Comparison of ENCODE assay signal across 9 cellular contexts in the genomic region with DNA sequence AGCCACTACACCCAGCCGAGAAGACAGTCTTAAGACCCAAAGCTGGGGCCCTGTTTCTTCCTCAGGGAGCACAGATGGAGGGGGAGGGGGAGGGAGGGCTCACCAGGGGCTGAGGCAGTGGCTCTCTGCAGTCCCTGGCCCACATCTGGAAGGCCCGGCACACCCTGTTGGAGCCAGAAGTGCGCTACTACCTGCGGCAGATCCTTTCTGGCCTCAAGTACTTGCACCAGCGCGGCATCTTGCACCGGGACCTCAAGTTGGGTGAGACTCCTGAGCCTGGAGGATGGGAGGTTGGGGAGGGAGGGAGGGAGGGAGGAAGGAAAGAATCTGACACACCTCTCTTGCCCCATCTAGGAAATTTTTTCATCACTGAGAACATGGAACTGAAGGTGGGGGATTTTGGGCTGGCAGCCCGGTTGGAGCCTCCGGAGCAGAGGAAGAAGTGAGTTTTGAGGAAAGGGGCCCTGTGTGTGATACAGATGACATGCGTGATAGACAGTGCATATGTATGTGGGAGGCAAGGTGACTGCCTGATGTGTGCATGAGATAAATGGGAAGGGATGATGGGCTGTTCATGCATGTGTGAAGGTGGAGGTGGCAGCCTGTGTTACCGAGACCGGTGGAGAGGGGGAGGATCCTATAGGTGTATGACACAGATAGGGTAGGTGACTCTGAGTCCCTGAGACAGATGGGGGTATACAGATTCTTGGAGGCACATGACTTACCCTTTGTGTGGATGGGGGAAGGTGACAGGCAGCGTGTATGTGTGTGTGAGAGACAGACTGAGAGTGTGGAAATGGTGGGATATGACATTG. TPM values are rescaled to one million over a fixed set of nuclear protein-coding genes. Genes with fewer than 3 reads are reported as not detected.
DNase-seq lines count a peak whose midpoint lies in the region; ATAC-seq and TF ChIP-seq lines count a peak whose summit lies in the region.
"Had no signal": no experiment of that assay in that cellular context is flagged by ENCODE, and none has a peak within 500 bp of the region (broad histone marks: within the 10 kb centered on the region; RNA-seq: fewer than 3 reads in every experiment).

No MANE protein-coding gene starts in this region.

- TF ChIP-seq RAD21 in IMR-90 (IDR thresholded peaks at IDR 0.05; ENCODE audit: low read length), result no peak

- peak overlapping the region; percentile 89 for H2AK9ac ChIP-seq in IMR-90 (replicated peaks; ENCODE audit: low read depth, low read length, poor library complexity)

- peaks cover 14 to 38% of the 10 kb centered on the region in 2 experiments; a peak in 3 of 4 replicates for H3K79me1 ChIP-seq in IMR-90 (ENCODE audit: low read depth in 1 of 2, low read length in 2 of 2)

- POLR2A ChIA-PET in IMR-90 (lab: Charles Lee; ENCODE audit: unreplicated experiment), result interaction anchor here (0.6 to 0.7 kb wide), 2 partner anchors 12 to 17 kb away, joined by 5 read pairs; no protein-coding TSS in a partner anchor

- no peak for TF ChIP-seq CTCF in IMR-90 (conservative IDR thresholded peaks at IDR 0.05; ENCODE audit: low read depth, low read length)

- peak overlapping the region; percentile 82 for H3K18ac ChIP-seq in IMR-90 (ENCODE audit: low read depth, low read length)

- no peak for ATAC-seq in IMR-90 (ENCODE audit: low read depth)
- ATAC-seq in stimulated activated effector memory CD8-positive, alpha-beta T cell treated with anti-CD3 and anti-CD28 coated beads, Interleukin-12 subunit alpha, Interleukin-12 subunit beta, amount 100 ng/mL, for 72 hours, result peak; percentile 1
- no peak for ATAC-seq in GM18909 (IDR thresholded peaks at IDR 0.05; ENCODE audit: poor library complexity, unreplicated experiment)
- no peak for ATAC-seq in HG03108 (IDR thresholded peaks at IDR 0.05; ENCODE audit: unreplicated experiment)
- ATAC-seq: right lobe of liver had no signal

- TF ChIP-seq POLR2A in IMR-90 (IDR thresholded peaks at IDR 0.05; ENCODE audit: low read depth, low read length), result no peak

- H3K4ac ChIP-seq in IMR-90 (ENCODE audit: low read depth, low read length), result peak overlapping the region; percentile 95

- no peak overlapping the region for H2BK20ac ChIP-seq in IMR-90 (ENCODE audit: low read depth, low read length)

- peaks cover 9% of the 10 kb centered on the region for H3K9me1 ChIP-seq in IMR-90 (ENCODE audit: insufficient read depth, low read length)

- H3K4me3 Mint-ChIP-seq in immature natural killer cell, result peak overlapping the region; percentile 41 to 81 (median 46)
- peak overlapping the region; percentile 77 for H3K4me3 Mint-ChIP-seq in stimulated activated effector memory CD8-positive, alpha-beta T cell treated with anti-CD3 and anti-CD28 coated beads, Interleukin-12 subunit alpha, Interleukin-12 subunit beta, amount 100 ng/mL, for 72 hours

- H3K4me3 ChIP-seq in IMR-90 (ENCODE audit: insufficient read depth, low read depth, low read length), result peak overlapping the region; percentile 74

- H2BK15ac ChIP-seq in IMR-90 (ENCODE audit: low read depth, low read length), result peak overlapping the region; percentile 4; the same call in 1 of the 3 replicates

- no peak overlapping the region; a peak in 1 of 4 replicates for H4K8ac ChIP-seq in IMR-90 (ENCODE audit: low read depth in 2 of 2, low read length in 2 of 2)

- peaks cover 22 to 23% of the 10 kb centered on the region in 2 donors for H3K4me1 Mint-ChIP-seq in immature natural killer cell
- peaks cover 48% of the 10 kb centered on the region for H3K4me1 Mint-ChIP-seq in stimulated activated effector memory CD8-positive, alpha-beta T cell treated with anti-CD3 and anti-CD28 coated beads, Interleukin-12 subunit alpha, Interleukin-12 subunit beta, amount 100 ng/mL, for 72 hours

- H3K27me3 Mint-ChIP-seq in immature natural killer cell (ENCODE audit: low read depth in 3 of 3), result peaks cover 2 to 7% (median 2%) of the 10 kb centered on the region in 3 donors

- no peaks in the 10 kb centered on the region for H3K9me3 Mint-ChIP-seq in immature natural killer cell
- no peaks in the 10 kb centered on the region for H3K9me3 Mint-ChIP-seq in stimulated activated effector memory CD8-positive, alpha-beta T cell treated with anti-CD3 and anti-CD28 coated beads, Interleukin-12 subunit alpha, Interleukin-12 subunit beta, amount 100 ng/mL, for 72 hours

- peaks cover 21% of the 10 kb centered on the region for H4K20me1 ChIP-seq in IMR-90 (ENCODE audit: insufficient read depth, low read length)

- peak overlapping the region; percentile 91 for H3K23ac ChIP-seq in IMR-90 (ENCODE audit: low read depth, low read length)

- H3K14ac ChIP-seq in IMR-90 (replicated peaks; ENCODE audit: low read depth, low read length), result peak overlapping the region; percentile 97

- H3K36me3 Mint-ChIP-seq in immature natural killer cell, result peaks cover 0 to 3% (median 0%) of the 10 kb centered on the region in 3 donors
- H3K36me3 Mint-ChIP-seq in stimulated activated effector memory CD8-positive, alpha-beta T cell treated with anti-CD3 and anti-CD28 coated beads, Interleukin-12 subunit alpha, Interleukin-12 subunit beta, amount 100 ng/mL, for 72 hours, result peaks cover 67% of the 10 kb centered on the region

- CTCF ChIA-PET in IMR-90 (lab: Yijun Ruan, JAX), result interaction anchor here (0.6 kb wide), 1 partner anchor 35 kb away, joined by 3 read pairs; no protein-coding TSS in a partner anchor

- H3K27ac ChIP-seq in IMR-90 (ENCODE audit: insufficient read depth, low read length), result peak overlapping the region; percentile 67

- no peak overlapping the region; the same call in 1 of the 2 replicates for H3K56ac ChIP-seq in IMR-90 (ENCODE audit: extremely low read depth, insufficient read depth, low read length)

- peak overlapping the region; percentile 90 for H2AK5ac ChIP-seq in IMR-90 (ENCODE audit: low read depth, low read length)

- H2BK5ac ChIP-seq in IMR-90 (ENCODE audit: low read depth, low read length, poor library complexity, severe bottlenecking), result peak overlapping the region; percentile 78

- peak overlapping the region; percentile 87 for H3K9ac ChIP-seq in IMR-90 (ENCODE audit: low read depth, low read length)

- peak overlapping the region; percentile 28 for H2BK120ac ChIP-seq in IMR-90 (ENCODE audit: low read depth, low read length)

- dilution Hi-C loops in IMR-90 (cut with HindIII; ENCODE audit: low sequenced_read_pairs, unreplicated experiment), result no loop called here

- peak overlapping the region in 5 of 6 donors; percentile 6 to 66 (median 56) for H3K27ac Mint-ChIP-seq in immature natural killer cell
- H3K27ac Mint-ChIP-seq in stimulated activated effector memory CD8-positive, alpha-beta T cell treated with anti-CD3 and anti-CD28 coated beads, Interleukin-12 subunit alpha, Interleukin-12 subunit beta, amount 100 ng/mL, for 72 hours, result peak overlapping the region; percentile 83

- no peaks in the 10 kb centered on the region for H3K27me3 ChIP-seq in IMR-90 (ENCODE audit: control insufficient read depth, insufficient read depth, low read length)
- H3K27me3 ChIP-seq: right lobe of liver had no signal

- H4K91ac ChIP-seq in IMR-90 (ENCODE audit: insufficient read depth, low read depth, low read length), result peak overlapping the region; percentile 5; the same call in 1 of the 2 replicates

- peaks cover 14% of the 10 kb centered on the region for H3K4me1 ChIP-seq in IMR-90 (ENCODE audit: control insufficient read depth, insufficient read depth, low read length)

- 33% methylated on average over 4 of the region's 13 CpGs; no CpG with 5 or more reads in 1 of the 2 experiments for WGBS in IMR-90 (ENCODE audit: extremely low coverage in 2 of 2, insufficient read length in 1 of 2), 2 experiments

- no peaks in the 10 kb centered on the region for H3K9me3 ChIP-seq in IMR-90 (ENCODE audit: control insufficient read depth, insufficient read depth, low read length)
- H3K9me3 ChIP-seq: right lobe of liver had no signal

- peak overlapping the region; percentile 100 for H3K4me2 ChIP-seq in IMR-90 (ENCODE audit: low read depth, low read length)

- intact Hi-C loops in IMR-90 (cut with micrococcal nuclease), result loop anchor here (10.0 kb wide), 1 partner anchor 503 kb away; no protein-coding TSS in a partner anchor

- peak overlapping the region; percentile 66 for H2AFZ ChIP-seq in IMR-90 (replicated peaks; ENCODE audit: low read length, poor library complexity)

- no peak for DNase-seq in IMR-90
- peak; percentile 60 for DNase-seq in activated naive CD4-positive, alpha-beta T cell treated with anti-CD3 and anti-CD28 coated beads, Interleukin-2, amount 50 U/mL, for 16 hours
- no peak for DNase-seq in immature natural killer cell
- DNase-seq in stimulated activated effector memory CD8-positive, alpha-beta T cell treated with anti-CD3 and anti-CD28 coated beads, Interleukin-12 subunit alpha, Interleukin-12 subunit beta, amount 100 ng/mL, for 72 hours (ENCODE audit: low spot score in 2 of 2), result no peak
- no peak for DNase-seq in NCI-H2227 treated with DMSO at 0.1 percent for 48 hours (lab: John Stamatoyannopoulos, UW)
- no peak for DNase-seq in NCI-H1105 treated with DMSO at 0.1 percent for 48 hours (lab: John Stamatoyannopoulos, UW)

- peaks cover 36% of the 10 kb centered on the region for H3K36me3 ChIP-seq in IMR-90 (ENCODE audit: control insufficient read depth, insufficient read depth, low read length)

- in situ Hi-C loops in IMR-90 (cut with MboI; ENCODE audit: low sequenced_read_pairs), result no loop called here

- no TSS peak for BruUV-seq in IMR-90 (replicated peaks; lab: Mats Ljungman, UMichigan)

- peak overlapping the region; percentile 62 for H4K5ac ChIP-seq in IMR-90 (ENCODE audit: low read depth, low read length)

RNA-seq across cellular contexts. Expression of a gene that starts 1.5 kb away (rescaled TPM):
- 15.3 and 15.8 TPM in 2 replicates for total RNA-seq in IMR-90 (2012; rRNA removed)
- polyA plus RNA-seq in IMR-90 (2012; rRNA removed), result 51.6 and 52.5 TPM in 2 replicates
- 45.2 and 47.2 TPM in 2 replicates for polyA plus RNA-seq in IMR-90 (2012; cell fraction: cytosol; rRNA removed)
- 238 and 324 TPM in 2 replicates for polyA plus RNA-seq in IMR-90 (2012; cell fraction: nucleus; rRNA removed; ENCODE audit: low replicate concordance)
- 1 to 10 TPM; 2.1 to 5.0 (median 2.1) TPM for polyA plus RNA-seq in immature natural killer cell

RNA-seq across cellular contexts. Expression of a gene that starts 5.5 kb away (rescaled TPM):
- 0.56 TPM in 1 of 2 replicates, not detected in the other for total RNA-seq in IMR-90 (2012; rRNA removed)
- polyA plus RNA-seq in IMR-90 (2012; rRNA removed) (not detected in 2 replicates), immature natural killer cell (not detected)
- polyA plus RNA-seq in IMR-90 (2012; cell fraction: cytosol; rRNA removed), result 0.08 and 0.25 TPM in 2 replicates
- 0.34 TPM in 1 of 2 replicates, not detected in the other for polyA plus RNA-seq in IMR-90 (2012; cell fraction: nucleus; rRNA removed; ENCODE audit: low replicate concordance)

RNA-seq across cellular contexts. Expression of a gene that starts 6.6 kb away (rescaled TPM):
- 0.56 and 0.90 TPM in 2 replicates for total RNA-seq in IMR-90 (2012; rRNA removed)
- polyA plus RNA-seq in IMR-90 (2012; rRNA removed) (16.0 and 17.2 TPM in 2 replicates), immature natural killer cell (under 1 TPM in 1 of 3 donors, not detected in 2; 0.38 TPM)
- polyA plus RNA-seq in IMR-90 (2012; cell fraction: cytosol; rRNA removed), result 10.6 and 11.1 TPM in 2 replicates
- polyA plus RNA-seq in IMR-90 (2012; cell fraction: nucleus; rRNA removed; ENCODE audit: low replicate concordance), result 141 and 200 TPM in 2 replicates

RNA-seq across cellular contexts. Expression of a gene that starts 13.7 kb away (rescaled TPM):
- not detected in 2 replicates for total RNA-seq in IMR-90 (2012; rRNA removed)
- polyA plus RNA-seq in IMR-90 (2012; rRNA removed) (0.07 and 0.16 TPM in 2 replicates), immature natural killer cell (under 1 TPM in 1 of 3 donors, not detected in 2; 0.37 TPM)
- 0.06 and 0.12 TPM in 2 replicates for polyA plus RNA-seq in IMR-90 (2012; cell fraction: cytosol; rRNA removed)
- 1.0 and 1.8 TPM in 2 replicates for polyA plus RNA-seq in IMR-90 (2012; cell fraction: nucleus; rRNA removed; ENCODE audit: low replicate concordance)

RNA-seq across cellular contexts. Expression of a gene that starts 26.4 kb away (rescaled TPM):
- total RNA-seq in IMR-90 (2012; rRNA removed), result 1,837 and 2,171 TPM in 2 replicates
- polyA plus RNA-seq in IMR-90 (2012; rRNA removed) (2,128 and 2,255 TPM in 2 replicates), immature natural killer cell (100 to 1,000 TPM; 412 to 772 (median 474) TPM)
- polyA plus RNA-seq in IMR-90 (2012; cell fraction: cytosol; rRNA removed), result 2,467 and 3,082 TPM in 2 replicates
- 595 and 1,006 TPM in 2 replicates for polyA plus RNA-seq in IMR-90 (2012; cell fraction: nucleus; rRNA removed; ENCODE audit: low replicate concordance)

Comparison
In these comparisons a context has a peak if more than half of its experiments do, and no peak if none do; other contexts are left out.
1. RNA of a gene that starts 1.5 kb away (polyA plus RNA-seq): 45.2 to 324 TPM in IMR-90; 2.1 to 5.0 TPM in immature natural killer cell; every median in the first group is over 4 times any median in the second.
2. RNA of a gene that starts 6.6 kb away (polyA plus RNA-seq): 10.6 to 200 TPM in IMR-90; 0.38 TPM in immature natural killer cell; every median in the first group is over 4 times any median in the second.